Comparison of ENCODE assay signal across 19 cellular contexts in the genomic region with DNA sequence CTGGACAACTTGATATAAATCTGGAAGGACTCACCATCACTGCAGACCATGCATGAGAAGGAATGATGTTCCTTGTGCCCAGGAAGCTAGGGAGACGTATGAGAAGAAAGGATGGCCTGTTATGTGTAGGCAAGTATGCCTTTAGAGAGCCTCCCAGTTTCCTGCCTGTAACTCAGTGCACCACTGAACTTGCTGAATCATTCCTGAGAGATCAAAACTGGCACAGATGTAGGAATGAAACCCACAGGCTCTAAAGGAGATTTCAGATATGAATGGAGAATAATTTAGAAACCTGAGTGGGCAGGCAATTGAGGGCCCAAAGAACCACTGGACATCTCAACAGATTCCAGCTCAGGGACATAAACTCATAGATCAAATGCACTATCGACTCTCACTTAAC. TPM values are rescaled to one million over a fixed set of nuclear protein-coding genes. Genes with fewer than 3 reads are reported as not detected.
A peak's percentile ranks its signal among the peaks of the same experiment; 100 is the strongest.
DNase-seq lines count a peak whose midpoint lies in the region; ATAC-seq, FAIRE-seq and TF ChIP-seq lines count a peak whose summit lies in the region.
"Had no signal": no experiment of that assay in that cellular context is flagged by ENCODE, and none has a peak within 500 bp of the region (broad histone marks: within the 10 kb centered on the region; RNA-seq: fewer than 3 reads in every experiment).

No MANE protein-coding gene starts in this region.

- no peak for FAIRE-seq in GM12892 (lab: Jason Lieb, UNC)
- FAIRE-seq: GM18507 had no signal

- H3K27me3 ChIP-seq in trophoblast cell (ENCODE audit: insufficient read depth, low read length) = no peaks in the 10 kb centered on the region
- H3K27me3 ChIP-seq: ascending aorta, spleen had no signal

- TF ChIP-seq POLR2A in GM12892 (IDR thresholded peaks at IDR 0.05; ENCODE audit: low read depth, low read length) = no peak

- H3K27ac ChIP-seq in trophoblast cell (ENCODE audit: low read depth, low read length) = no peak overlapping the region
- H3K27ac ChIP-seq: ascending aorta, spleen had no signal

- H4K91ac ChIP-seq in trophoblast cell (ENCODE audit: low read depth, low read length) = no peak overlapping the region

- H3K4me3 ChIP-seq in trophoblast cell (ENCODE audit: low read depth, low read length) = no peak overlapping the region
- H3K4me3 ChIP-seq: ascending aorta, spleen had no signal

- H3K36me3 ChIP-seq in trophoblast cell (ENCODE audit: control insufficient read depth in 1 of 2, insufficient read depth in 2 of 2, low read length in 2 of 2) = no peaks in the 10 kb centered on the region
- H3K36me3 ChIP-seq: ascending aorta, spleen had no signal

- no peak overlapping the region for H2AK5ac ChIP-seq in trophoblast cell (ENCODE audit: low read length)

- no CpG with 5 or more reads among the region's 2 CpGs for WGBS in trophoblast cell (ENCODE audit: extremely low coverage, insufficient coverage, insufficient read length)

- H2BK12ac ChIP-seq in trophoblast cell (ENCODE audit: low read length) = no peak overlapping the region

- H3K79me1 ChIP-seq in trophoblast cell (ENCODE audit: low read length) = no peaks in the 10 kb centered on the region

- H3K23ac ChIP-seq in trophoblast cell (ENCODE audit: low read length) = no peak overlapping the region

- no peak overlapping the region for H4K8ac ChIP-seq in trophoblast cell (ENCODE audit: low read depth, low read length)

- H2BK120ac ChIP-seq in trophoblast cell (ENCODE audit: insufficient read depth, low read length, poor library complexity) = no peak overlapping the region

- H2BK5ac ChIP-seq in trophoblast cell (ENCODE audit: low read depth, low read length, poor library complexity) = no peak overlapping the region

- no peak overlapping the region for H3K14ac ChIP-seq in trophoblast cell (ENCODE audit: low read length)

- no peak overlapping the region for H4K12ac ChIP-seq in trophoblast cell (ENCODE audit: low read depth, low read length)

- ATAC-seq in GM19467 (IDR thresholded peaks at IDR 0.05; ENCODE audit: unreplicated experiment) = no peak

- no peak overlapping the region for H3K18ac ChIP-seq in trophoblast cell (ENCODE audit: low read length)

- no peaks in the 10 kb centered on the region for H3K4me1 ChIP-seq in trophoblast cell (ENCODE audit: control insufficient read depth in 1 of 2, insufficient read depth in 2 of 2, low read length in 2 of 2)
- H3K4me1 ChIP-seq: ascending aorta, spleen had no signal

- no peak overlapping the region for H3K9ac ChIP-seq in trophoblast cell (ENCODE audit: low read length)

- DNase-seq in AG08396 (ENCODE audit: low spot score) = peak; percentile 44
- DNase-seq in LHCN-M2 (ENCODE audit: low read depth) = peak; percentile 55
- peak; percentile 33 for DNase-seq in amniotic stem cell (lab: John Stamatoyannopoulos, UW)
- peak; percentile 60 for DNase-seq in foreskin melanocyte
- no peak for DNase-seq in GM12892 (ENCODE audit: insufficient read length)
- no peak for DNase-seq in trophoblast cell
- no peak for DNase-seq in GM20000 (ENCODE audit: low spot score)
- DNase-seq: activated B cell treated with CpG ODN at 0.5 μM for 24 hours; activated CD8-positive, alpha-beta memory T cell treated with anti-CD3 and anti-CD28 coated beads for 24 hours; Calu3; naive B cell; NCI-H187 treated with DMSO at 0.1 percent for 48 hours; NCI-H526; spleen; stimulated activated naive CD4-positive, alpha-beta T cell; SW 1271 had no signal

- TF ChIP-seq CTCF in GM20000 (IDR thresholded peaks at IDR 0.05; ENCODE audit: extremely low read depth, missing control alignments) = no peak

- H3K4ac ChIP-seq in trophoblast cell (ENCODE audit: low read depth, low read length) = no peak overlapping the region

- H3K79me2 ChIP-seq in trophoblast cell (ENCODE audit: control insufficient read depth, insufficient read depth, low read length, poor library complexity) = no peaks in the 10 kb centered on the region

- H3K4me2 ChIP-seq in trophoblast cell (ENCODE audit: low read length) = no peak overlapping the region

- H2AFZ ChIP-seq in trophoblast cell (ENCODE audit: insufficient read depth, low read length, poor library complexity) = no peak overlapping the region

- no peaks in the 10 kb centered on the region for H3K9me3 ChIP-seq in trophoblast cell (ENCODE audit: insufficient read depth, low read depth, low read length)
- H3K9me3 ChIP-seq: ascending aorta had no signal

RNA-seq across cellular contexts. Expression of gene PRSS23, which starts 38.4 kb away (rescaled TPM):
- total RNA-seq in LHCN-M2 (2014; rRNA removed) = 141 and 157 TPM in 2 replicates
- polyA plus RNA-seq in LHCN-M2 (2012) = 288 TPM
- polyA plus RNA-seq in GM12892 (2012; ENCODE audit: missing spikeins) = not detected
- polyA plus RNA-seq in trophoblast cell (2013) = 180 and 185 TPM in 2 replicates
- total RNA-seq: activated B cell treated with CpG ODN at 0.5 μM for 24 hours had no signal

Comparison
In these comparisons a context has a peak if more than half of its experiments do, and no peak if none do; other contexts are left out.
1. DNase-seq: peak in AG08396 (single experiment), LHCN-M2 (single experiment), amniotic stem cell (single experiment) and foreskin melanocyte (single experiment); none in GM12892 (single experiment), trophoblast cell (0 of 2) and GM20000 (single experiment).